Comparison of ENCODE assay signal across 22 cellular contexts in the genomic region with DNA sequence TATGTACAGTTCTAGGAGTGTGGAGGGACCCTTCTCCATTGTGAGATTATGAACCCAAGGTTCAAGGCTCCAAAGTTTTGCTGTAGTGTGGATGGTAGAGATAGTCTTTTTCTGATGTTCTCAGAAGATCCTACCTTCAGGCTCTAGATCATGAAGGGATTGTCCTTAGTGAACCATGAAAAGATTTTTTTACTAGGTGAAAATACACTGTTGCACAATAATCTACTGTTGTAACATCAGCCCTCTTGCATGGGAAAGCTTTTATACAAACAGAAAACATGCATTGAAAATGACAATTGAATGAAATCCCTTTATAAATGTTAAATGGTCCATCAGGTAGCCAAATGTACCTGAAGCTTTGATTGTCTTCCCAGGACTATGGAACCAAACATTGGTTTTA.
"Had no signal": no experiment of that assay in that cellular context is flagged by ENCODE, and none has a peak within 500 bp of the region (broad histone marks: within the 10 kb centered on the region; RNA-seq: fewer than 3 reads in every experiment).

No MANE protein-coding gene starts in this region.

- H3K9me3 ChIP-seq: SJCRH30 had no signal

- H3K4me2 ChIP-seq: KMS-11 had no signal

- H3K4me1 ChIP-seq: SJCRH30 had no signal

- DNase-seq: Kasumi-1, MM.1S, NCI-H1092 treated with DMSO at 0.1 percent for 48 hours, NCI-H1436, NCI-H187, NCI-H2029, NCI-H2081 treated with DMSO at 0.1 percent for 48 hours, NCI-H2171, NCI-H226, NCI-H446, NCI-H510A, NCI-H524 treated with DMSO at 0.1 percent for 48 hours, NCI-H69, NCI-H774, SHP77, SJCRH30 had no signal

- H3K27ac ChIP-seq: HL-60, KMS-11, RWPE1, SJCRH30 had no signal

- ATAC-seq: SK-N-SH treated with all-trans-retinoic acid at 6 μM for 48 hours had no signal

- H3K27me3 ChIP-seq: SJCRH30 had no signal

- H3K36me3 ChIP-seq: SJCRH30 had no signal

- H3K9ac ChIP-seq: KMS-11 had no signal

- FAIRE-seq: HTR-8/SVneo, RCC 7860 had no signal

- H3K4me3 ChIP-seq: SJCRH30 had no signal
